Comparison of ENCODE assay signal across 8 cellular contexts in the genomic region with DNA sequence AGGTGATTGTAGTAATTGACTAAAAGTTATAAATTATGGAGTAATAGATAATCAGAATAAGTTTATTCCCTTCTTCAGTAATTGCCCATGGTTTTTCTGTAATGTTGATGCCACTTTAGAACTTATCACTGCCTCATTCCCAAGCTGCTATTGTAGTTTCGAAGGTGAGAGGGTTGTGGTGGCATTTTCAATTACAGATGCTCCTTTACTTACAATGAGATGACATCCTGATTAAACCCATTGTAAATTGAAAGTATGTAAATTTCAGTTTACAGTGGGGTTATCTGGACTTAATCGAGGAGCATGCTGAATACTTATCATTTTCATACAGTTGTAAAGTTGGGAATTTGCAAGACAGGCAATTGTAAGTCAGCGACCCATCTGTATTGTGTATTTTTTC. TPM values are rescaled to one million over a fixed set of nuclear protein-coding genes. Genes with fewer than 3 reads are reported as not detected.
DNase-seq lines count a peak whose midpoint lies in the region; ATAC-seq and TF ChIP-seq lines count a peak whose summit lies in the region.

No MANE protein-coding gene starts in this region.

- H3K4me2 ChIP-seq in fibroblast of lung (ENCODE audit: extremely low read depth, insufficient read depth, low read length), result peak overlapping the region; percentile 88

- WGBS in psoas muscle, 3 donors, result 28 to 45% (median 39%) methylated on average over 3 of the region's 3 CpGs

- intact Hi-C loops in psoas muscle (cut with DNase I), result no loop called here

- H3K4me3 ChIP-seq in GM12865 (ENCODE audit: low read depth, low read length) (peak overlapping the region; percentile 79), RWPE2 (ENCODE audit: severe bottlenecking) (peak overlapping the region; percentile 49), fibroblast of lung (replicated peaks in 1 of 4; ENCODE audit: control extremely low read depth in 1 of 4, insufficient read depth in 1 of 4, low read depth in 3 of 4, low read length in 4 of 4) (peak overlapping the region; percentile 33 to 89 (median 64)), psoas muscle (peak overlapping the region; percentile 93)

- no peak overlapping the region for H3K27ac ChIP-seq in RWPE2 (ENCODE audit: poor library complexity, severe bottlenecking)
- peak overlapping the region; percentile 19 for H3K27ac ChIP-seq in fibroblast of lung (ENCODE audit: insufficient read depth, low read length)
- peak overlapping the region; percentile 93 for H3K27ac ChIP-seq in psoas muscle

- H3K4me1 ChIP-seq in RWPE2 (ENCODE audit: insufficient read depth, poor library complexity, severe bottlenecking) (peaks cover 35% of the 10 kb centered on the region), fibroblast of lung (ENCODE audit: control insufficient read depth, extremely low read depth, insufficient read depth, low read length) (peaks cover 13% of the 10 kb centered on the region), psoas muscle (peaks cover 71% of the 10 kb centered on the region)

- no peak overlapping the region for H3K9ac ChIP-seq in fibroblast of lung (ENCODE audit: insufficient read depth, low read length)

- no peak for TF ChIP-seq CTCF in GM12865 (IDR thresholded peaks at IDR 0.05; ENCODE audit: insufficient read depth, low read depth, low read length, missing control alignments)
- no peak for TF ChIP-seq CTCF in RWPE2 (IDR thresholded peaks at IDR 0.05; ENCODE audit: poor library complexity, severe bottlenecking)
- no peak for TF ChIP-seq CTCF in fibroblast of lung (conservative IDR thresholded peaks at IDR 0.05 in 1 of 2, IDR thresholded peaks at IDR 0.05 in 1 of 2; ENCODE audit: low read depth in 1 of 2, low read length in 2 of 2)
- no peak for TF ChIP-seq CTCF in psoas muscle (IDR thresholded peaks at IDR 0.05)

- H3K36me3 ChIP-seq in RWPE2 (ENCODE audit: low read depth) (peaks cover 25% of the 10 kb centered on the region), fibroblast of lung (ENCODE audit: control insufficient read depth, insufficient read depth, low read length) (no peaks in the 10 kb centered on the region), psoas muscle (ENCODE audit: insufficient read depth in 1 of 2, low read depth in 1 of 2) (no peaks in the 10 kb centered on the region)

- peaks cover 76% of the 10 kb centered on the region for H3K79me2 ChIP-seq in fibroblast of lung (ENCODE audit: control insufficient read depth, insufficient read depth, low read length)

- H3K9me3 ChIP-seq in RWPE2 (ENCODE audit: severe bottlenecking) (no peaks in the 10 kb centered on the region), fibroblast of lung (ENCODE audit: control insufficient read depth, insufficient read depth, low read depth, low read length) (no peaks in the 10 kb centered on the region), psoas muscle (no peaks in the 10 kb centered on the region)

- H3K27me3 ChIP-seq in RWPE2 (ENCODE audit: insufficient read depth, poor library complexity, severe bottlenecking) (no peaks in the 10 kb centered on the region), fibroblast of lung (ENCODE audit: control insufficient read depth, insufficient read depth, low read length) (no peaks in the 10 kb centered on the region), psoas muscle (ENCODE audit: insufficient read depth in 3 of 3, low read length in 2 of 3) (no peaks in the 10 kb centered on the region)

- no peaks in the 10 kb centered on the region for H4K20me1 ChIP-seq in fibroblast of lung (ENCODE audit: control insufficient read depth, extremely low read depth, insufficient read depth, low read length)

- no peak for ATAC-seq in RWPE2 (ENCODE audit: low read depth)
- ATAC-seq in psoas muscle, result no peak
- no peak for ATAC-seq in HG02981 (IDR thresholded peaks at IDR 0.05; ENCODE audit: unreplicated experiment)

- no peak overlapping the region for H2AFZ ChIP-seq in fibroblast of lung (ENCODE audit: low read length)

- DNase-seq in GM12865 (ENCODE audit: low read depth), result no peak
- DNase-seq in RWPE2 (ENCODE audit: low spot score), result no peak
- no peak for DNase-seq in fibroblast of lung (ENCODE audit: low read depth in 2 of 2)
- no peak for DNase-seq in psoas muscle
- DNase-seq in GDM1 (lab: John Stamatoyannopoulos, UW), result no peak
- no peak for DNase-seq in amniotic stem cell (lab: John Stamatoyannopoulos, UW)
- no peak for DNase-seq in NCI-H748 (lab: John Stamatoyannopoulos, UW; ENCODE audit: unreplicated experiment)

RNA-seq across cellular contexts. Expression of gene NDUFV2, which starts 2.9 kb away (rescaled TPM):
- total RNA-seq in fibroblast of lung, result 89.6 and 97.3 TPM in 2 replicates
- polyA plus RNA-seq in fibroblast of lung, result 128 and 133 TPM in 2 replicates
- 156 and 174 TPM in 2 replicates for polyA plus RNA-seq in fibroblast of lung (2012)
- polyA minus RNA-seq in fibroblast of lung (ENCODE audit: low replicate concordance), result 6.8 and 9.9 TPM in 2 replicates
- 100 to 1,000 TPM; 312 to 467 (median 328) TPM for total RNA-seq in psoas muscle
- 100 to 1,000 TPM; 451 to 565 (median 547) TPM for polyA plus RNA-seq in psoas muscle

RNA-seq across cellular contexts. Expression of gene ANKRD12, which starts 31.2 kb away (rescaled TPM):
- total RNA-seq in fibroblast of lung, result 53.3 and 62.7 TPM in 2 replicates
- polyA plus RNA-seq in fibroblast of lung, result 8.7 and 13.0 TPM in 2 replicates
- polyA plus RNA-seq in fibroblast of lung (2012), result 15.6 and 24.8 TPM in 2 replicates
- 1.3 and 6.7 TPM in 2 replicates for polyA minus RNA-seq in fibroblast of lung (ENCODE audit: low replicate concordance)
- total RNA-seq in psoas muscle, result 10 to 100 TPM; 36.7 to 49.0 (median 44.4) TPM
- polyA plus RNA-seq in psoas muscle, result 10 to 100 TPM in 1 of 3 donors, 1 to 10 TPM in 2; 5.7 to 12.0 (median 5.9) TPM
